Comparison of ENCODE assay signal across 2 cellular contexts in the genomic region with DNA sequence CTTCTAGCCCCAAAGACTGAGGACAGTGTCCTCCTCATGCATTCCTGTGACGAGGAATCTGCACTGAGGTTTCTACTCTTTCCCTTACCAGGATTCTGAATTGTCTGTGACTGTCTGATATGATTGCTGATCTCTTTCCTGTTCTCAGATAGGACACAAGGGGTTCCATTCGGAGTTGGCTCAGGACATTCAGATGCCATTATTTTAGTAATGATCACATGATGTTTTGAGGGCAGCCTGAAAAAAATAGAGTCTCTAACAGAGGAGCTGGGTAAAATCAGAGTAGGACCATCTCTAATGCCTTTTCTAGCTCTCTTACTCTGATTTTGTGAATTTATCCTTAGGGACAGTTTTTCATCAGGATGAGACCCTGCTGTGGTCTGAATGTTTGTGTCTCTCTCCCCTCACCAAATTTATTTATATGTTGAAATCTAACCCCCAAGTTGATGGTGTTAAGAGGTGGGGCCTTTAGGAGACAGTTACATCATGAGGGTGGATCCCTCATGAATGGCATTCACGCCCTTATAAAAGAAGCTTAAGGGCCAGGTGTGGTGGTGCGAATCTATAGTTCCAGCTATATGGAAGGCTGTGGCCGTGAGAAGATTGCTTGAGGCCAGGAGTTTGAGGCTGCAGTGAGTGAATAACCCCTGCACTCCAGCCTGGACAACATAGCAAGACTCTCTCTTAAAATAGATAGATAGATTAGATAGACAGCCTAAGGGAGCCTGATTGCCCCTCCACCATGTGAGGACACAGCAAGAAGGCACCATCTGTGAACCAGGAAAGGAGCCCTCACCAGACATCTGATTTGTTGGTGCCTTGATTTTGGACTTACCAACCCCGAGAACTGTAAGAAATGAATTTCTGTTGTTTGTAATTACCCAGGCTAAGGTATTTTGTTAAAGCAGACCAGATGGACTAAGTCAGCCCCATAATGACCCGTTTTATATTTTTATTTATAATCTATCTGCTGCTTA.
TF ChIP-seq lines count a peak whose summit lies in the region.

No MANE protein-coding gene starts in this region.

TF ChIP-seq in GM23338, 12 proteins besides CTCF, POLR2A, EP300 and RAD21 (continued from another document):
- TF ChIP-seq, protein P1, sequence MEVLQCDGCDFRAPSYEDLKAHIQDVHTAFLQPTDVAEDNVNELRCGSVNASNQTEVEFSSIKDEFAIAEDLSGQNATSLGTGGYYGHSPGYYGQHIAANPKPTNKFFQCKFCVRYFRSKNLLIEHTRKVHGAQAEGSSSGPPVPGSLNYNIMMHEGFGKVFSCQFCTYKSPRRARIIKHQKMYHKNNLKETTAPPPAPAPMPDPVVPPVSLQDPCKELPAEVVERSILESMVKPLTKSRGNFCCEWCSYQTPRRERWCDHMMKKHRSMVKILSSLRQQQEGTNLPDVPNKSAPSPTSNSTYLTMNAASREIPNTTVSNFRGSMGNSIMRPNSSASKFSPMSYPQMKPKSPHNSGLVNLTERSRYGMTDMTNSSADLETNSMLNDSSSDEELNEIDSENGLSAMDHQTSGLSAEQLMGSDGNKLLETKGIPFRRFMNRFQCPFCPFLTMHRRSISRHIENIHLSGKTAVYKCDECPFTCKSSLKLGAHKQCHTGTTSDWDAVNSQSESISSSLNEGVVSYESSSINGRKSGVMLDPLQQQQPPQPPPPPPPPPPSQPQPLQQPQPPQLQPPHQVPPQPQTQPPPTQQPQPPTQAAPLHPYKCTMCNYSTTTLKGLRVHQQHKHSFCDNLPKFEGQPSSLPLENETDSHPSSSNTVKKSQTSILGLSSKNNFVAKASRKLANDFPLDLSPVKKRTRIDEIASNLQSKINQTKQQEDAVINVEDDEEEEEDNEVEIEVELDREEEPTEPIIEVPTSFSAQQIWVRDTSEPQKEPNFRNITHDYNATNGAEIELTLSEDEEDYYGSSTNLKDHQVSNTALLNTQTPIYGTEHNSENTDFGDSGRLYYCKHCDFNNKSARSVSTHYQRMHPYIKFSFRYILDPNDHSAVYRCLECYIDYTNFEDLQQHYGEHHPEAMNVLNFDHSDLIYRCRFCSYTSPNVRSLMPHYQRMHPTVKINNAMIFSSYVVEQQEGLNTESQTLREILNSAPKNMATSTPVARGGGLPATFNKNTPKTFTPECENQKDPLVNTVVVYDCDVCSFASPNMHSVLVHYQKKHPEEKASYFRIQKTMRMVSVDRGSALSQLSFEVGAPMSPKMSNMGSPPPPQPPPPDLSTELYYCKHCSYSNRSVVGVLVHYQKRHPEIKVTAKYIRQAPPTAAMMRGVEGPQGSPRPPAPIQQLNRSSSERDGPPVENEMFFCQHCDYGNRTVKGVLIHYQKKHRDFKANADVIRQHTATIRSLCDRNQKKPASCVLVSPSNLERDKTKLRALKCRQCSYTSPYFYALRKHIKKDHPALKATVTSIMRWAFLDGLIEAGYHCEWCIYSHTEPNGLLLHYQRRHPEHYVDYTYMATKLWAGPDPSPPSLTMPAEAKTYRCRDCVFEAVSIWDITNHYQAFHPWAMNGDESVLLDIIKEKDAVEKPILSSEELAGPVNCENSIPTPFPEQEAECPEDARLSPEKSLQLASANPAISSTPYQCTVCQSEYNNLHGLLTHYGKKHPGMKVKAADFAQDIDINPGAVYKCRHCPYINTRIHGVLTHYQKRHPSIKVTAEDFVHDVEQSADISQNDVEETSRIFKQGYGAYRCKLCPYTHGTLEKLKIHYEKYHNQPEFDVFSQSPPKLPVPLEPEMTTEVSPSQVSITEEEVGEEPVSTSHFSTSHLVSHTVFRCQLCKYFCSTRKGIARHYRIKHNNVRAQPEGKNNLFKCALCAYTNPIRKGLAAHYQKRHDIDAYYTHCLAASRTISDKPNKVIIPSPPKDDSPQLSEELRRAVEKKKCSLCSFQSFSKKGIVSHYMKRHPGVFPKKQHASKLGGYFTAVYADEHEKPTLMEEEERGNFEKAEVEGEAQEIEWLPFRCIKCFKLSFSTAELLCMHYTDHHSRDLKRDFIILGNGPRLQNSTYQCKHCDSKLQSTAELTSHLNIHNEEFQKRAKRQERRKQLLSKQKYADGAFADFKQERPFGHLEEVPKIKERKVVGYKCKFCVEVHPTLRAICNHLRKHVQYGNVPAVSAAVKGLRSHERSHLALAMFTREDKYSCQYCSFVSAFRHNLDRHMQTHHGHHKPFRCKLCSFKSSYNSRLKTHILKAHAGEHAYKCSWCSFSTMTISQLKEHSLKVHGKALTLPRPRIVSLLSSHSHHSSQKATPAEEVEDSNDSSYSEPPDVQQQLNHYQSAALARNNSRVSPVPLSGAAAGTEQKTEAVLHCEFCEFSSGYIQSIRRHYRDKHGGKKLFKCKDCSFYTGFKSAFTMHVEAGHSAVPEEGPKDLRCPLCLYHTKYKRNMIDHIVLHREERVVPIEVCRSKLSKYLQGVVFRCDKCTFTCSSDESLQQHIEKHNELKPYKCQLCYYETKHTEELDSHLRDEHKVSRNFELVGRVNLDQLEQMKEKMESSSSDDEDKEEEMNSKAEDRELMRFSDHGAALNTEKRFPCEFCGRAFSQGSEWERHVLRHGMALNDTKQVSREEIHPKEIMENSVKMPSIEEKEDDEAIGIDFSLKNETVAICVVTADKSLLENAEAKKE (CRISPR knock-in tag; IDR thresholded peaks at IDR 0.05), result no peak
- no peak for TF ChIP-seq EZH2 (IDR thresholded peaks at IDR 0.05; ENCODE audit: low read depth, unreplicated experiment)

TF ChIP-seq in WTC11, 78 proteins besides CTCF, POLR2A, EP300 and RAD21 (continued from another document):
- TF ChIP-seq, protein P2, sequence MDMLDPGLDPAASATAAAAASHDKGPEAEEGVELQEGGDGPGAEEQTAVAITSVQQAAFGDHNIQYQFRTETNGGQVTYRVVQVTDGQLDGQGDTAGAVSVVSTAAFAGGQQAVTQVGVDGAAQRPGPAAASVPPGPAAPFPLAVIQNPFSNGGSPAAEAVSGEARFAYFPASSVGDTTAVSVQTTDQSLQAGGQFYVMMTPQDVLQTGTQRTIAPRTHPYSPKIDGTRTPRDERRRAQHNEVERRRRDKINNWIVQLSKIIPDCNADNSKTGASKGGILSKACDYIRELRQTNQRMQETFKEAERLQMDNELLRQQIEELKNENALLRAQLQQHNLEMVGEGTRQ (CRISPR knock-in tag; IDR thresholded peaks at IDR 0.05), result no peak
- TF ChIP-seq, protein P3, sequence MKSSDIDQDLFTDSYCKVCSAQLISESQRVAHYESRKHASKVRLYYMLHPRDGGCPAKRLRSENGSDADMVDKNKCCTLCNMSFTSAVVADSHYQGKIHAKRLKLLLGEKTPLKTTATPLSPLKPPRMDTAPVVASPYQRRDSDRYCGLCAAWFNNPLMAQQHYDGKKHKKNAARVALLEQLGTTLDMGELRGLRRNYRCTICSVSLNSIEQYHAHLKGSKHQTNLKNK (CRISPR knock-in tag; IDR thresholded peaks at IDR 0.05), result no peak
- TF ChIP-seq SOX15 (CRISPR knock-in tag; IDR thresholded peaks at IDR 0.05) (no peak), ZNF121 (CRISPR knock-in tag; IDR thresholded peaks at IDR 0.05) (peak; percentile 77; the same call in 1 of the 2 replicates)
